8 cellular contexts compared by ENCODE assay signal in the genomic region with DNA sequence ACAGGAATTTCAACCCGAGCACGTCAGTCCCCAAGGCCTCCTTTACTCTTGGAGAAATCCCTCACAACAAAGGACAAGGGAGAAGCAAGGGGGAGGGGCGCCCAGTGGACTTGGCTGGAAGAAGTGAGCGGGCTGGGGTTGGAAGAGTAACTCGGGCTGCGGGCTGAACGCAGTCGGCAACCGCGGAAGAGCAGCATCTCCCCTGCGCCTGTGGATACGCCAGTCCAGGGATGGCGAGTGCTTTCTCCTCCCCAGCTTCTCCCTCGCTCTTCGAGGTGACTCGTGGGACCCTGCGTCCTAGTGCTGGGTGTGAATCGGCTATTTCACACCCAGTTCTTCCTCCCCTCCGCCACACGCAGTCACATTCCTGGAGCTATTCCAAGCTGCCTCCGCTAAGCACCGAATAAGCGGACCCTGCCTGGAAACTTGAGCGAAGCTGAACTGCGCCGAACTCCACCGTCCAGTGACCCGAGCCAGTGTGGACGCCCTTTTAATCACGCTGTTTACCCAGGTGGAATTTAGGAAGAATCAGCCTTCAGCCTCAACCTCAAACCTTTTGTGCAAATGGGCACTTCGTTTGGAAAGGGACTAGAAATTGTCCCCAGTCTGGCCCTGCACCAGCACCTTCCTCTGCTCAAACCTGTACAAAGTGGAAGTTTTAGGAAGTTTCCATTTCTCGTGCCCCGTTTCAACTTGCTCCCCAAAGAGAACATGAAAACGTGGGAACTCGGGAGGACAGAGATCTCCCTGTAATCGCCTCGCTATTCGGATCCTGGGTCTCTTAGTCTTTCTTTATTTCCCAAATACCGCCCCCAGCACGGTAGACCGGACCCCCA.
DNase-seq lines count a peak whose midpoint lies in the region; ATAC-seq and TF ChIP-seq lines count a peak whose summit lies in the region.

No MANE protein-coding gene starts in this region.

- H3K36me3 ChIP-seq in Peyer's patch = no peaks in the 10 kb centered on the region
- no peaks in the 10 kb centered on the region for H3K36me3 ChIP-seq in naive thymus-derived CD4-positive, alpha-beta T cell (ENCODE audit: control insufficient read depth in 2 of 3, insufficient read depth in 3 of 3, low read length in 3 of 3)
- no peaks in the 10 kb centered on the region for H3K36me3 ChIP-seq in Caco-2 (ENCODE audit: control insufficient read depth, insufficient read depth, low read length)

- TF ChIP-seq POLR2A in Peyer's patch (IDR thresholded peaks at IDR 0.05) = no peak

- H3K9me3 ChIP-seq in Peyer's patch (no peaks in the 10 kb centered on the region), Caco-2 (no peaks in the 10 kb centered on the region)
- H3K9me3 ChIP-seq in naive thymus-derived CD4-positive, alpha-beta T cell (ENCODE audit: control insufficient read depth in 2 of 3, low read length in 3 of 3) = no peaks in the 10 kb centered on the region

- ATAC-seq in GM19463 (IDR thresholded peaks at IDR 0.05; ENCODE audit: unreplicated experiment) = peak; percentile 15
- no peak for ATAC-seq in naive thymus-derived CD4-positive, alpha-beta T cell
- no peak for ATAC-seq in HG03135 (IDR thresholded peaks at IDR 0.05; ENCODE audit: unreplicated experiment)

- H3K4me3 Mint-ChIP-seq in naive thymus-derived CD4-positive, alpha-beta T cell = peak overlapping the region in 7 of 10 donors; percentile 5 to 81 (median 39)
- no peak overlapping the region for H3K4me3 Mint-ChIP-seq in Caco-2 (ENCODE audit: unreplicated experiment)
- no peak overlapping the region for H3K4me3 Mint-ChIP-seq in activated naive CD4-positive, alpha-beta T cell treated with anti-CD3 and anti-CD28 coated beads, Interleukin-2, amount 10 ng/mL, durations not matched to agents 7 days and 5 days

- H3K4me3 ChIP-seq in Peyer's patch (peak overlapping the region; percentile 35 to 53 (median 50)), fibroblast of the aortic adventitia (ENCODE audit: low read depth, low read length) (peak overlapping the region; percentile 57), Caco-2 (ENCODE audit: low read depth, low read length) (no peak overlapping the region)
- no peak overlapping the region for H3K4me3 ChIP-seq in naive thymus-derived CD4-positive, alpha-beta T cell (ENCODE audit: low read length)

- H3K27ac Mint-ChIP-seq in naive thymus-derived CD4-positive, alpha-beta T cell = no peak overlapping the region
- H3K27ac Mint-ChIP-seq in Caco-2 (ENCODE audit: unreplicated experiment) = no peak overlapping the region
- H3K27ac Mint-ChIP-seq in activated naive CD4-positive, alpha-beta T cell treated with anti-CD3 and anti-CD28 coated beads, Interleukin-2, amount 10 ng/mL, durations not matched to agents 7 days and 5 days = no peak overlapping the region

- peaks cover 0 to 15% (median 6%) of the 10 kb centered on the region in 7 donors for H3K4me1 Mint-ChIP-seq in naive thymus-derived CD4-positive, alpha-beta T cell
- no peaks in the 10 kb centered on the region for H3K4me1 Mint-ChIP-seq in Caco-2 (ENCODE audit: low read depth, unreplicated experiment)
- peaks cover 6% of the 10 kb centered on the region for H3K4me1 Mint-ChIP-seq in activated naive CD4-positive, alpha-beta T cell treated with anti-CD3 and anti-CD28 coated beads, Interleukin-2, amount 10 ng/mL, durations not matched to agents 7 days and 5 days

- TF ChIP-seq CTCF in Peyer's patch (IDR thresholded peaks at IDR 0.05) = no peak
- no peak for TF ChIP-seq CTCF in fibroblast of the aortic adventitia (IDR thresholded peaks at IDR 0.05; ENCODE audit: insufficient read depth, low read length)
- no peak for TF ChIP-seq CTCF in Caco-2 (IDR thresholded peaks at IDR 0.05; ENCODE audit: insufficient read depth in 1 of 2, low read depth in 1 of 2, low read length in 1 of 2, severe bottlenecking in 1 of 2, unreplicated experiment in 1 of 2)

- intact Hi-C loops in naive thymus-derived CD4-positive, alpha-beta T cell (cut with micrococcal nuclease) = no loop called here
- intact Hi-C loops in Caco-2 (cut with micrococcal nuclease; ENCODE audit: unreplicated experiment) = no loop called here

- CTCF ChIA-PET in naive thymus-derived CD4-positive, alpha-beta T cell (lab: Charles Lee) = no interaction called here
- CTCF ChIA-PET in Caco-2 (lab: Charles Lee) = no interaction called here
- CTCF ChIA-PET in activated naive CD4-positive, alpha-beta T cell treated with anti-CD3 and anti-CD28 coated beads, Interleukin-2, amount 10 ng/mL, durations not matched to agents 7 days and 5 days (lab: Charles Lee) = no interaction called here

- peaks cover 0 to 7% (median 0%) of the 10 kb centered on the region in 4 donors for H3K4me1 ChIP-seq in Peyer's patch
- H3K4me1 ChIP-seq in naive thymus-derived CD4-positive, alpha-beta T cell (ENCODE audit: control insufficient read depth in 2 of 2, insufficient read depth in 2 of 2, low read length in 2 of 2) = no peaks in the 10 kb centered on the region
- no peaks in the 10 kb centered on the region for H3K4me1 ChIP-seq in Caco-2

- BruUV-seq in Caco-2 (replicated peaks; lab: Mats Ljungman, UMichigan) = no TSS peak

- H3K36me3 Mint-ChIP-seq in naive thymus-derived CD4-positive, alpha-beta T cell = no peaks in the 10 kb centered on the region
- H3K36me3 Mint-ChIP-seq in Caco-2 (ENCODE audit: insufficient read depth, unreplicated experiment) = no peaks in the 10 kb centered on the region
- peaks cover 1% of the 10 kb centered on the region for H3K36me3 Mint-ChIP-seq in activated naive CD4-positive, alpha-beta T cell treated with anti-CD3 and anti-CD28 coated beads, Interleukin-2, amount 10 ng/mL, durations not matched to agents 7 days and 5 days

- peak overlapping the region in 1 of 4 donors; percentile 47 for H3K27ac ChIP-seq in Peyer's patch
- no peak overlapping the region for H3K27ac ChIP-seq in naive thymus-derived CD4-positive, alpha-beta T cell (ENCODE audit: low read depth, low read length)

- peaks cover 0 to 8% (median 0%) of the 10 kb centered on the region in 11 donors for H3K9me3 Mint-ChIP-seq in naive thymus-derived CD4-positive, alpha-beta T cell
- no peaks in the 10 kb centered on the region for H3K9me3 Mint-ChIP-seq in Caco-2 (ENCODE audit: unreplicated experiment)
- no peaks in the 10 kb centered on the region for H3K9me3 Mint-ChIP-seq in activated naive CD4-positive, alpha-beta T cell treated with anti-CD3 and anti-CD28 coated beads, Interleukin-2, amount 10 ng/mL, durations not matched to agents 7 days and 5 days

- POLR2A ChIA-PET in naive thymus-derived CD4-positive, alpha-beta T cell (lab: Charles Lee) = no interaction called here
- POLR2A ChIA-PET in Caco-2 (lab: Charles Lee) = no interaction called here

- H3K27me3 Mint-ChIP-seq in naive thymus-derived CD4-positive, alpha-beta T cell = peaks cover 39 to 59% (median 48%) of the 10 kb centered on the region in 5 donors
- H3K27me3 Mint-ChIP-seq in Caco-2 (ENCODE audit: insufficient read depth, unreplicated experiment) = peaks cover 5% of the 10 kb centered on the region
- H3K27me3 Mint-ChIP-seq in activated naive CD4-positive, alpha-beta T cell treated with anti-CD3 and anti-CD28 coated beads, Interleukin-2, amount 10 ng/mL, durations not matched to agents 7 days and 5 days = peaks cover 34% of the 10 kb centered on the region

- no peak for DNase-seq in Peyer's patch
- DNase-seq in fibroblast of the aortic adventitia (ENCODE audit: low read depth) = peak; percentile 11
- no peak for DNase-seq in naive thymus-derived CD4-positive, alpha-beta T cell
- no peak for DNase-seq in Caco-2
- DNase-seq in activated naive CD4-positive, alpha-beta T cell treated with anti-CD3 and anti-CD28 coated beads, Interleukin-2, amount 10 ng/mL, durations not matched to agents 7 days and 5 days = no peak
- no peak for DNase-seq in stimulated activated CD4-positive, alpha-beta T cell treated with anti-CD3 and anti-CD28 coated beads, Interleukin-1b, Interleukin-23, amount 100 ng/mL, for 48 hours

- H3K27me3 ChIP-seq in Peyer's patch (no peaks in the 10 kb centered on the region), Caco-2 (replicated peaks; ENCODE audit: control insufficient read depth, insufficient read depth, low read length) (no peaks in the 10 kb centered on the region)
- H3K27me3 ChIP-seq in naive thymus-derived CD4-positive, alpha-beta T cell (ENCODE audit: control insufficient read depth in 2 of 2, insufficient read depth in 2 of 2, low read length in 2 of 2) = peaks cover 0 to 4% of the 10 kb centered on the region in 2 donors

Comparison
In these comparisons a context has a peak if more than half of its experiments do, and no peak if none do; other contexts are left out.
1. H3K4me3 ChIP-seq: peak in Peyer's patch (4 of 4) and fibroblast of the aortic adventitia (single experiment); none in naive thymus-derived CD4-positive, alpha-beta T cell (single experiment) and Caco-2 (single experiment).
2. H3K4me3 Mint-ChIP-seq: peak in naive thymus-derived CD4-positive, alpha-beta T cell (7 of 10); none in Caco-2 (single experiment) and activated naive CD4-positive, alpha-beta T cell treated with anti-CD3 and anti-CD28 coated beads, Interleukin-2, amount 10 ng/mL, durations not matched to agents 7 days and 5 days (single experiment).